7 cellular contexts compared by ENCODE assay signal in the genomic region with DNA sequence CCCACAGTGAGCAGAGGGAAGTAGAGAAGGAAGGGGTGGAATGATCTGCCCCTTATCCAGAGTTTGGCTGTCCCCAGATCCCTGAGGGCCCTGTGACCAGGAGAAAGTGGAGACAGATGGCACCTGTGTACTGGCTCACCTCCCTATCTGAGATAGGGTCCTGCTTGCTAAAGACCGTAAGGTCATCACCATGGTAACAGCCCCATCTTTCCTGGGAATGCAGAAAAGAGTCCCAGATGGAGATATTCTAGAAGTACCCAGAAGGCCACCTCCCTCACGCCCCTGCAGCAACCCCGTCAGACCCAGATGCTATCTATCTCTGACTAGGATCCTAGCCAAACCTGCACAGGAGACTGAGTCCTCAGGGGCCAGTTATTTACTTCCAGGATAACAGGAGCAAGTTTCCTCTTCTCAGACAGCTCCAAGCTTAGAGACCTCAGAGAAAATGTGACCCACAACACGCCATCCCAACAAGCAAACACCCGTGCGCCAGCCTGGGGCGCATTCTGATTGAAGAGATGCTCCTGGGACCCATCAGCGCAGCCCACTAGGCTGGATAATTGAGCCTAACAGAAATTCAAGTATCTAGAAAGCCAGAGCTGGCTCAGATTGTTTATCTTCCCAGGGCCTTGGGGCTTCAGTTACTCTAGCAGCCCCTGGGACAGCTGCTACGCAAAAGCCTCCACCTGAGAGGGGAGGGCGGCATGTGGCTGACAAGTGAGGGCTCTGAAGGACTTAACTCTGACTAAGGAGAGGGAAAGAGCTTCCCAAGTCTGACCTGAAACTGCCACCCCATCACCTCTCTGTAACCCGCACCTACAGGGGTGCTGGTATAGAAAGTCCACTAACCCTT. TPM values are rescaled to one million over a fixed set of nuclear protein-coding genes. Genes with fewer than 3 reads are reported as not detected.
DNase-seq lines count a peak whose midpoint lies in the region; ATAC-seq lines count a peak whose summit lies in the region.
"Had no signal": no experiment of that assay in that cellular context is flagged by ENCODE, and none has a peak within 500 bp of the region (broad histone marks: within the 10 kb centered on the region; RNA-seq: fewer than 3 reads in every experiment).

No MANE protein-coding gene starts in this region.

- no peaks in the 10 kb centered on the region for H3K27me3 Mint-ChIP-seq in IgD-negative memory B cell

- peaks cover 21% of the 10 kb centered on the region for H3K36me3 ChIP-seq in neuron (ENCODE audit: insufficient read depth, low read length)

- no peak for DNase-seq in activated naive CD4-positive, alpha-beta T cell treated with anti-CD3 and anti-CD28 coated beads, Interleukin-2, amount 50 U/mL, for 72 hours (ENCODE audit: low spot score in 2 of 2)
- no peak for DNase-seq in NCI-H1092 (lab: John Stamatoyannopoulos, UW)
- DNase-seq: NCI-H1694 had no signal

- peak overlapping the region; percentile 14 to 68 (median 67) for H3K27ac Mint-ChIP-seq in IgD-negative memory B cell
- peak overlapping the region; percentile 94 to 96 for H3K27ac Mint-ChIP-seq in activated naive CD4-positive, alpha-beta T cell treated with anti-CD3 and anti-CD28 coated beads, Interleukin-2, amount 50 U/mL, for 72 hours

- H3K4me3 ChIP-seq in neuron (ENCODE audit: low read length) = peak overlapping the region; percentile 78

- no peaks in the 10 kb centered on the region for H3K9me3 ChIP-seq in neuron (ENCODE audit: low read length)

- no peaks in the 10 kb centered on the region for H3K9me3 Mint-ChIP-seq in IgD-negative memory B cell
- H3K9me3 Mint-ChIP-seq in activated naive CD4-positive, alpha-beta T cell treated with anti-CD3 and anti-CD28 coated beads, Interleukin-2, amount 50 U/mL, for 72 hours = no peaks in the 10 kb centered on the region

- peak overlapping the region; percentile 90 to 98 (median 95) for H3K4me3 Mint-ChIP-seq in IgD-negative memory B cell

- H3K4me1 ChIP-seq in neuron (ENCODE audit: insufficient read depth, low read length) = peaks cover 22% of the 10 kb centered on the region

- H2AFZ ChIP-seq in neuron (ENCODE audit: low read depth, low read length) = no peak overlapping the region

- H3K4me1 Mint-ChIP-seq in IgD-negative memory B cell = peaks cover 29 to 46% (median 37%) of the 10 kb centered on the region in 3 donors

- no peaks in the 10 kb centered on the region for H3K27me3 ChIP-seq in neuron (ENCODE audit: insufficient read depth, low read length)

- no peak for ATAC-seq in activated naive CD4-positive, alpha-beta T cell treated with anti-CD3 and anti-CD28 coated beads, Interleukin-2, amount 50 U/mL, for 72 hours
- ATAC-seq in GM18868 (IDR thresholded peaks at IDR 0.05; ENCODE audit: unreplicated experiment) (no peak), GM19455 (IDR thresholded peaks at IDR 0.05; ENCODE audit: unreplicated experiment) (no peak)

- peaks cover 2% of the 10 kb centered on the region for H3K36me3 Mint-ChIP-seq in IgD-negative memory B cell
- H3K36me3 Mint-ChIP-seq in activated naive CD4-positive, alpha-beta T cell treated with anti-CD3 and anti-CD28 coated beads, Interleukin-2, amount 50 U/mL, for 72 hours = peaks cover 18 to 22% of the 10 kb centered on the region in 2 donors

RNA-seq across cellular contexts. Expression of gene ORMDL3, which starts 1.9 kb away (rescaled TPM):
- 182 TPM for polyA plus RNA-seq in IgD-negative memory B cell
- total RNA-seq in activated naive CD4-positive, alpha-beta T cell treated with anti-CD3 and anti-CD28 coated beads, Interleukin-2, amount 50 U/mL, for 72 hours = 10 to 100 TPM; 52.6 to 76.6 TPM

RNA-seq across cellular contexts. Expression of gene LRRC3C, which starts 2.0 kb away (rescaled TPM):
- not detected for polyA plus RNA-seq in IgD-negative memory B cell
- total RNA-seq in activated naive CD4-positive, alpha-beta T cell treated with anti-CD3 and anti-CD28 coated beads, Interleukin-2, amount 50 U/mL, for 72 hours = not detected

RNA-seq across cellular contexts. Expression of gene GSDMB, which starts 7.1 kb away (rescaled TPM):
- 0.36 TPM for polyA plus RNA-seq in IgD-negative memory B cell
- total RNA-seq in activated naive CD4-positive, alpha-beta T cell treated with anti-CD3 and anti-CD28 coated beads, Interleukin-2, amount 50 U/mL, for 72 hours = 10 to 100 TPM; 33.2 to 49.8 TPM

RNA-seq across cellular contexts. Expression of gene GSDMA, which starts 37.3 kb away (rescaled TPM):
- polyA plus RNA-seq in IgD-negative memory B cell = 0.19 TPM
- total RNA-seq in activated naive CD4-positive, alpha-beta T cell treated with anti-CD3 and anti-CD28 coated beads, Interleukin-2, amount 50 U/mL, for 72 hours = 1 to 10 TPM in 1 of 2 donors, under 1 TPM in 1; 0.50 to 1.1 TPM

RNA-seq across cellular contexts. Expression of gene PSMD3, which starts 55.1 kb away (rescaled TPM):
- 49.7 TPM for polyA plus RNA-seq in IgD-negative memory B cell
- 100 to 1,000 TPM in 1 of 2 donors, 10 to 100 TPM in 1; 89.7 to 136 TPM for total RNA-seq in activated naive CD4-positive, alpha-beta T cell treated with anti-CD3 and anti-CD28 coated beads, Interleukin-2, amount 50 U/mL, for 72 hours
